In the genomic region with DNA sequence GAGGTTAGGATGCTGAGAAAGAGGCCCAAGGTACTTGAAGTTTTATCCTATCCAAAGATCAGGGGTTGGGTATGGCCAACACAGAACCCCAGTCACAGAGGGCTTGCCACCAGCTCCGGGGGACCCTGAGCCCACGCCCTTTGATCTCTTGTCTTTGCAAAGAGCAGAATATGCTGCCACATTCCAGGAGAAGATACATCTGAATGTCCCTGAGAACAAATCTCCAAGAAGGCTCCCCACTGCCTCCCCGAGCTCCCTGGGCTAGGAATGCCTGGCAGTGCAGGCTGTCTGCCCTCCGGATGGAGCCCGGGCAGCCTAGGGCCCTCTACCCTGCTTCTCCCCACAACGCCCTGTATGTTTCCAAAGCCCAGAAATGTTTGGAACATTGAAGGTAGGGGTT, we compare ENCODE assay signal across 1 cellular context.
A peak's percentile ranks its signal among the peaks of the same experiment; 100 is the strongest.
TF ChIP-seq lines count a peak whose summit lies in the region.

No MANE protein-coding gene starts in this region.

TF ChIP-seq in H1, 55 proteins besides CTCF, POLR2A, EP300 and RAD21:
- TF ChIP-seq TEAD4 (IDR thresholded peaks at IDR 0.05; ENCODE audit: low read depth, low read length): peak; percentile 27; the same call in 1 of the 2 replicates
- no peak for TF ChIP-seq EZH2 (IDR thresholded peaks at IDR 0.05; ENCODE audit: low read depth, low read length, severe bottlenecking)
- TF ChIP-seq SP2 (IDR thresholded peaks at IDR 0.05; ENCODE audit: low read length): no peak
